In the genomic region with DNA sequence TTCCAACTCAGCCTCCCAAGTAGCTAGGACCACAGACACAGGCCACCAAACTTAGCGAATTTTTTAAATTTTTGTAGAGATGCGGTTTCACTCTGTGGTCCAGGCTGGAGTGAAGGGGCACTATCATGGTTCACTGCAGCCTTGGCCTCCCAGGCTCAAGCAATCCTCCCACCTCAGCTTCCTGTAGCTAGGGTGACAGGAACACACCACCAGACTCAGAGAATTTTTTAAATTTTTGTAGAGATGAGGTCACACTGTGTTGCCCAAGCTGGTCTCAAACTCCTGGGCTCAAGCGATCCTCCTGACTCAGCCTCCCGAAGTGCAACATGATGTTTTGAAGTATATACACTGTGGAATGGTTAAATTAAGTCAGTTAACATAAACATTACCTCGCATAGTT, we compare ENCODE assay signal across 24 cellular contexts.
"Had no signal": no experiment of that assay in that cellular context is flagged by ENCODE, and none has a peak within 500 bp of the region (broad histone marks: within the 10 kb centered on the region; RNA-seq: fewer than 3 reads in every experiment).

No MANE protein-coding gene starts in this region.

- FAIRE-seq: bronchial epithelial cell had no signal

- H3K4me3 ChIP-seq: adrenal gland had no signal

- DNase-seq: activated CD4-positive, alpha-beta T cell treated with anti-CD3 and anti-CD28 coated beads for 36 hours; activated CD4-positive, alpha-beta T cell treated with anti-CD3 and anti-CD28 coated beads, Interleukin-2, amount 50 U/mL, for 1 hour; activated CD8-positive, alpha-beta memory T cell treated with anti-CD3 and anti-CD28 coated beads, Interleukin-2, amount 50 U/mL, for 4 hours; activated CD8-positive, alpha-beta T cell treated with anti-CD3 and anti-CD28 coated beads for 36 hours; activated naive CD4-positive, alpha-beta T cell treated with anti-CD3 and anti-CD28 coated beads, Interleukin-2, amount 50 U/mL, for 16 hours; activated naive CD8-positive, alpha-beta T cell treated with anti-CD3 and anti-CD28 coated beads, Interleukin-2, amount 10 ng/mL, durations not matched to agents 7 days and 5 days; adrenal gland; aorta; central memory CD4-positive, alpha-beta T cell; MM.1S; NCI-H1105; NCI-H1436; NCI-H1694 treated with DMSO at 0.1 percent for 48 hours; NCI-H2029 treated with DMSO at 0.1 percent for 48 hours; NCI-H510A treated with DMSO at 0.1 percent for 48 hours; NCI-H69; NK-92 treated with Interleukin-12 subunit alpha and Interleukin-12 subunit beta, amount 100 ng/mL, for 24 hours; SHP77 treated with DMSO at 0.1 percent for 48 hours; T-cell; T-helper 2 cell; T1000; WERI-Rb-1 had no signal

- H3K36me3 ChIP-seq: adrenal gland, WERI-Rb-1 had no signal

- H3K9ac ChIP-seq: KMS-11 had no signal

- H3K27me3 ChIP-seq: adrenal gland had no signal

- H3K4me2 ChIP-seq: KMS-11 had no signal

- H3K27ac ChIP-seq: adrenal gland, KMS-11, WERI-Rb-1 had no signal

- H3K4me1 ChIP-seq: adrenal gland had no signal

- ATAC-seq: activated CD4-positive, alpha-beta T cell treated with anti-CD3 and anti-CD28 coated beads for 36 hours; activated CD8-positive, alpha-beta T cell treated with anti-CD3 and anti-CD28 coated beads for 36 hours; T-cell had no signal
